In genomic region chr13:98187862-98188261, GRCh38 we compare ENCODE assay signal across 28 cellular contexts. TPM values are rescaled to one million over a fixed set of nuclear protein-coding genes. Genes with fewer than 3 reads are reported as not detected.
DNase-seq lines count a peak whose midpoint lies in the region; ATAC-seq, FAIRE-seq and TF ChIP-seq lines count a peak whose summit lies in the region.
"Had no signal": no experiment of that assay in that cellular context is flagged by ENCODE, and none has a peak within 500 bp of the region (broad histone marks: within the 10 kb centered on the region; RNA-seq: fewer than 3 reads in every experiment).

No MANE protein-coding gene starts in this region.

- intact Hi-C loops in left ventricle myocardium inferior (cut with micrococcal nuclease), result no loop called here

- H3K9me3 Mint-ChIP-seq in astrocyte (ENCODE audit: unreplicated experiment) (peaks cover 3% of the 10 kb centered on the region), nephron progenitor cell (peaks cover 6% of the 10 kb centered on the region), GM23338 (no peaks in the 10 kb centered on the region)
- H3K9me3 Mint-ChIP-seq: activated CD4-positive, alpha-beta T cell treated with anti-CD3 and anti-CD28 coated beads, Interleukin-2, amount 10 ng/mL, durations not matched to agents 24 days and 14 days; activated naive CD8-positive, alpha-beta T cell treated with anti-CD3 and anti-CD28 coated beads, Interleukin-2, amount 50 U/mL, for 24 hours; natural killer cell had no signal

- no peaks in the 10 kb centered on the region for H3K9me2 ChIP-seq in GM23338 (ENCODE audit: insufficient read depth)

- FAIRE-seq in astrocyte (lab: Jason Lieb, UNC), result no peak
- FAIRE-seq: bronchial epithelial cell, GM18507, HTR-8/SVneo had no signal

- H3K27me3 ChIP-seq in astrocyte (ENCODE audit: insufficient read depth, low read length) (no peaks in the 10 kb centered on the region), left ventricle myocardium inferior (ENCODE audit: low read depth) (no peaks in the 10 kb centered on the region), thoracic aorta (replicated peaks; ENCODE audit: insufficient read depth) (no peaks in the 10 kb centered on the region), GM23338 (ENCODE audit: insufficient read depth) (no peaks in the 10 kb centered on the region), Peyer's patch (no peaks in the 10 kb centered on the region)

- no peak for TF ChIP-seq POLR2A in Peyer's patch (IDR thresholded peaks at IDR 0.05)

- H3K4me1 Mint-ChIP-seq in astrocyte (ENCODE audit: low read depth, unreplicated experiment), result peaks cover 12% of the 10 kb centered on the region
- peaks cover 45% of the 10 kb centered on the region for H3K4me1 Mint-ChIP-seq in nephron progenitor cell
- H3K4me1 Mint-ChIP-seq in GM23338, result peaks cover 38% of the 10 kb centered on the region
- H3K4me1 Mint-ChIP-seq: activated CD4-positive, alpha-beta T cell treated with anti-CD3 and anti-CD28 coated beads, Interleukin-2, amount 10 ng/mL, durations not matched to agents 24 days and 14 days; activated naive CD8-positive, alpha-beta T cell treated with anti-CD3 and anti-CD28 coated beads, Interleukin-2, amount 50 U/mL, for 24 hours; natural killer cell had no signal

- no peak overlapping the region for H3K9ac ChIP-seq in astrocyte (ENCODE audit: low read length)

- no peaks in the 10 kb centered on the region for H3F3A ChIP-seq in GM23338 (replicated peaks; ENCODE audit: low read depth)

- TF ChIP-seq CTCF in astrocyte (IDR thresholded peaks at IDR 0.05; ENCODE audit: insufficient read depth, low read depth, low read length) (no peak), left ventricle myocardium inferior (IDR thresholded peaks at IDR 0.05; ENCODE audit: borderline replicate concordance) (no peak), nephron progenitor cell (IDR thresholded peaks at IDR 0.05) (no peak), thoracic aorta (IDR thresholded peaks at IDR 0.05) (no peak), GM23338 (conservative IDR thresholded peaks at IDR 0.05; ENCODE audit: low read depth in 2 of 2) (no peak), Peyer's patch (IDR thresholded peaks at IDR 0.05) (no peak)

- H3K79me2 ChIP-seq in astrocyte (ENCODE audit: insufficient read depth, low read length) (peaks cover 90% of the 10 kb centered on the region), GM23338 (replicated peaks; ENCODE audit: insufficient read depth) (peaks cover 94% of the 10 kb centered on the region)

- no peaks in the 10 kb centered on the region for H3K36me3 ChIP-seq in astrocyte (ENCODE audit: insufficient read depth, low read length)
- no peaks in the 10 kb centered on the region for H3K36me3 ChIP-seq in left ventricle myocardium inferior
- no peaks in the 10 kb centered on the region for H3K36me3 ChIP-seq in thoracic aorta
- H3K36me3 ChIP-seq in GM23338 (ENCODE audit: insufficient read depth), result no peaks in the 10 kb centered on the region
- H3K36me3 ChIP-seq in Peyer's patch, result no peaks in the 10 kb centered on the region

- no peak overlapping the region for H3K4me3 Mint-ChIP-seq in astrocyte (ENCODE audit: unreplicated experiment)
- no peak overlapping the region for H3K4me3 Mint-ChIP-seq in nephron progenitor cell
- no peak overlapping the region for H3K4me3 Mint-ChIP-seq in GM23338
- H3K4me3 Mint-ChIP-seq: activated CD4-positive, alpha-beta T cell treated with anti-CD3 and anti-CD28 coated beads, Interleukin-2, amount 10 ng/mL, durations not matched to agents 24 days and 14 days; activated naive CD8-positive, alpha-beta T cell treated with anti-CD3 and anti-CD28 coated beads, Interleukin-2, amount 50 U/mL, for 24 hours; natural killer cell had no signal

- ATAC-seq in thoracic aorta (ENCODE audit: insufficient number of reproducible peaks, low FRiP score, low read depth) (no peak), GM23338 (no peak)
- ATAC-seq: activated naive CD8-positive, alpha-beta T cell treated with anti-CD3 and anti-CD28 coated beads, Interleukin-2, amount 50 U/mL, for 24 hours; esophagus mucosa; natural killer cell had no signal

- H3K36me3 Mint-ChIP-seq in astrocyte (ENCODE audit: low read depth, unreplicated experiment), result peaks cover 14% of the 10 kb centered on the region
- H3K36me3 Mint-ChIP-seq in nephron progenitor cell (ENCODE audit: low read depth), result peaks cover 55% of the 10 kb centered on the region
- H3K36me3 Mint-ChIP-seq in GM23338 (ENCODE audit: low read depth), result no peaks in the 10 kb centered on the region
- H3K36me3 Mint-ChIP-seq: natural killer cell had no signal

- no peak overlapping the region for H2AFZ ChIP-seq in astrocyte (ENCODE audit: low read depth, low read length)
- no peak overlapping the region for H2AFZ ChIP-seq in GM23338

- no peaks in the 10 kb centered on the region for H3K27me3 Mint-ChIP-seq in astrocyte (ENCODE audit: low read depth, unreplicated experiment)
- H3K27me3 Mint-ChIP-seq in nephron progenitor cell (ENCODE audit: low read depth, poor library complexity), result no peaks in the 10 kb centered on the region
- peaks cover 5% of the 10 kb centered on the region for H3K27me3 Mint-ChIP-seq in GM23338 (ENCODE audit: insufficient read depth, low read depth, poor library complexity)
- H3K27me3 Mint-ChIP-seq: activated CD4-positive, alpha-beta T cell treated with anti-CD3 and anti-CD28 coated beads, Interleukin-2, amount 10 ng/mL, durations not matched to agents 24 days and 14 days had no signal

- H3K4me1 ChIP-seq in astrocyte (ENCODE audit: insufficient read depth, low read length) (peaks cover 5% of the 10 kb centered on the region), left ventricle myocardium inferior (peaks cover 35% of the 10 kb centered on the region), thoracic aorta (ENCODE audit: control insufficient read depth in 1 of 2, low read depth in 2 of 2) (peaks cover 0 to 14% of the 10 kb centered on the region in 2 donors), GM23338 (ENCODE audit: insufficient read depth) (peaks cover 11% of the 10 kb centered on the region), Peyer's patch (no peaks in the 10 kb centered on the region)
- H3K4me1 ChIP-seq: Caco-2 had no signal

- H4K20me1 ChIP-seq in astrocyte (ENCODE audit: insufficient read depth, low read length) (peaks cover 20% of the 10 kb centered on the region), GM23338 (replicated peaks; ENCODE audit: insufficient read depth) (peaks cover 5% of the 10 kb centered on the region; the same call in 1 of the 2 replicates)

- no peak overlapping the region for H3K27ac ChIP-seq in astrocyte (ENCODE audit: low read depth, low read length)
- H3K27ac ChIP-seq in left ventricle myocardium inferior (replicated peaks), result peak overlapping the region; percentile 45
- H3K27ac ChIP-seq in thoracic aorta, result peak overlapping the region in 1 of 2 donors; percentile 32
- H3K27ac ChIP-seq in GM23338 (ENCODE audit: low read depth), result no peak overlapping the region
- H3K27ac ChIP-seq in Peyer's patch, result peak overlapping the region in 1 of 4 donors; percentile 61

- peak overlapping the region; percentile 1 for H3K27ac Mint-ChIP-seq in astrocyte (ENCODE audit: unreplicated experiment)
- H3K27ac Mint-ChIP-seq in nephron progenitor cell, result peak overlapping the region; percentile 2
- H3K27ac Mint-ChIP-seq in GM23338, result no peak overlapping the region
- H3K27ac Mint-ChIP-seq: activated CD4-positive, alpha-beta T cell treated with anti-CD3 and anti-CD28 coated beads, Interleukin-2, amount 10 ng/mL, durations not matched to agents 24 days and 14 days; activated naive CD8-positive, alpha-beta T cell treated with anti-CD3 and anti-CD28 coated beads, Interleukin-2, amount 50 U/mL, for 24 hours; natural killer cell had no signal

- H3K9me3 ChIP-seq in astrocyte (ENCODE audit: insufficient read depth, low read depth, low read length), result no peaks in the 10 kb centered on the region
- no peaks in the 10 kb centered on the region for H3K9me3 ChIP-seq in left ventricle myocardium inferior (replicated peaks)
- H3K9me3 ChIP-seq in thoracic aorta, result no peaks in the 10 kb centered on the region
- H3K9me3 ChIP-seq in Peyer's patch, result no peaks in the 10 kb centered on the region
- H3K9me3 ChIP-seq: Caco-2 had no signal

- H3K4me3 ChIP-seq in astrocyte (ENCODE audit: insufficient read depth, low read depth, low read length) (no peak overlapping the region), left ventricle myocardium inferior (no peak overlapping the region), thoracic aorta (peak overlapping the region; percentile 18), GM23338 (no peak overlapping the region), Peyer's patch (no peak overlapping the region)

- no peak overlapping the region for H3K4me2 ChIP-seq in astrocyte (ENCODE audit: low read length)
- no peak overlapping the region for H3K4me2 ChIP-seq in GM23338

- DNase-seq in astrocyte (ENCODE audit: low read depth) (no peak), left ventricle myocardium inferior (no peak), nephron progenitor cell (no peak), thoracic aorta (ENCODE audit: low spot score) (no peak), H4 (ENCODE audit: low spot score) (no peak), GM23338 (ENCODE audit: low spot score) (no peak), Peyer's patch (no peak), MV-4-11 (lab: John Stamatoyannopoulos, UW) (no peak)
- DNase-seq: activated CD4-positive, alpha-beta T cell treated with anti-CD3 and anti-CD28 coated beads, Interleukin-2, amount 10 ng/mL, durations not matched to agents 24 days and 14 days; activated effector memory CD4-positive, alpha-beta T cell treated with Interleukin-2 at 50 U/mL for 16 hours; activated naive CD8-positive, alpha-beta T cell treated with anti-CD3 and anti-CD28 coated beads, Interleukin-2, amount 50 U/mL, for 24 hours; Caco-2; effector CD4-positive, alpha-beta T cell; EL; glutamatergic neuron; natural killer cell; NCI-H1092 treated with DMSO at 0.1 percent for 48 hours; NCI-H2107; SHP77 treated with DMSO at 0.1 percent for 48 hours; T-helper 1 cell had no signal

TF ChIP-seq in GM23338, 12 proteins besides CTCF, POLR2A, EP300 and RAD21 (continues in another document):
- TF ChIP-seq POLR2AphosphoS5 (IDR thresholded peaks at IDR 0.05; ENCODE audit: low read depth) (no peak), EZH2 (IDR thresholded peaks at IDR 0.05; ENCODE audit: low read depth, unreplicated experiment) (no peak), NANOG (IDR thresholded peaks at IDR 0.05; ENCODE audit: borderline replicate concordance) (no peak), ZNF331 (CRISPR knock-in tag; IDR thresholded peaks at IDR 0.05; ENCODE audit: low read depth) (no peak), EZH2phosphoT487 (IDR thresholded peaks at IDR 0.05; ENCODE audit: unreplicated experiment) (no peak)

RNA-seq across cellular contexts. Expression of gene RNF113B, which starts 10.8 kb away (rescaled TPM):
- total RNA-seq in astrocyte (not detected in 2 replicates), left ventricle myocardium inferior (not detected), thoracic aorta (not detected), Peyer's patch (not detected)
- total RNA-seq in H4 (2014; rRNA removed; shearing (Covaris generic)), result not detected in 2 replicates
- total RNA-seq in GM23338 (2014; rRNA removed; shearing (Covaris generic)), result not detected in 2 replicates
- polyA plus RNA-seq in GM23338 (2016; fragmentation: Nextera tagmentation; extraction: Ambion mirVana), result 0.19 and 0.21 TPM in 2 replicates
- total RNA-seq: activated CD4-positive, alpha-beta T cell treated with anti-CD3 and anti-CD28 coated beads, Interleukin-2, amount 10 ng/mL, durations not matched to agents 24 days and 14 days; bronchial epithelial cell; Caco-2; esophagus mucosa; LHCN-M2; lung microvascular endothelial cell; natural killer cell; pulmonary artery endothelial cell had no signal
- polyA plus RNA-seq: thymus had no signal

RNA-seq across cellular contexts. Expression of gene FARP1, which starts 45.0 kb away (rescaled TPM):
- 99.9 and 128 TPM in 2 replicates for total RNA-seq in astrocyte
- 17.6 TPM for total RNA-seq in left ventricle myocardium inferior
- total RNA-seq in thoracic aorta, result 10 to 100 TPM; 17.6 to 30.3 TPM
- 6.3 and 12.8 TPM in 2 replicates for total RNA-seq in H4 (2014; rRNA removed; shearing (Covaris generic))
- 82.5 and 105 TPM in 2 replicates for total RNA-seq in GM23338 (2014; rRNA removed; shearing (Covaris generic))
- polyA plus RNA-seq in GM23338 (2016; fragmentation: Nextera tagmentation; extraction: Ambion mirVana), result 53.6 and 59.3 TPM in 2 replicates
- total RNA-seq in Peyer's patch, result 10 to 100 TPM; 10.6 to 61.1 (median 14.9) TPM
